Comparison of ENCODE assay signal across 8 cellular contexts in the genomic region with DNA sequence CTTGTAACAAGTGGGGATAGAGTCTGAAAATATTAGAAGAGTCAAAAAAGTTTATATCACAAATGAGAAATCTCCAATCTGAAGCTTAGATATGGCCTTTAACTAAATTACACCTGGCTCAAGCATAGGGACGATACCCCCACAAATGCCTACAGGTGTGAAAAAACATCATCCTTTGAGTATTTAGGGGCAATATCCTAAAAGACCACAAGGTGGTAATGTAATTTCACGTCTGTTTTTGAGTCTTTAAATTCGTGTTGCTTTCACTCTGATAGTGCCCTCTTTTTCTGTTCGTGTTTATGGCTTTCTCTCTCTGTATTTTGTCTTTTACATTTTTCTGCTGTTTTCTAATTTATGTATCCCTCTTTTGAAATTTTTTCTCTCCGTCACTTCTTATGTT.
DNase-seq lines count a peak whose midpoint lies in the region; ATAC-seq and TF ChIP-seq lines count a peak whose summit lies in the region.

No MANE protein-coding gene starts in this region.

- intact Hi-C loops in CD4-positive, alpha-beta T cell (cut with DNase I, micrococcal nuclease) = no loop called here
- intact Hi-C loops in gastrocnemius medialis (cut with DNase I; ENCODE audit: low total_unique reads) = no loop called here

- no peak overlapping the region for H3K4me3 Mint-ChIP-seq in CD4-positive, alpha-beta T cell

- DNase-seq in CD4-positive, alpha-beta T cell = no peak
- DNase-seq in GM20000 (ENCODE audit: low spot score) = peak; percentile 55
- DNase-seq in LoVo (ENCODE audit: low spot score) = peak; percentile 28
- DNase-seq in lung microvascular endothelial cell (ENCODE audit: low read depth in 2 of 2) = peak; percentile 17 to 44
- DNase-seq in gastrocnemius medialis = no peak
- no peak for DNase-seq in stimulated activated CD4-positive, alpha-beta T cell treated with anti-CD3 and anti-CD28 coated beads, Interleukin-12 subunit alpha, Interleukin-12 subunit beta, amount 100 ng/mL, for 4 hours
- DNase-seq in activated CD8-positive, alpha-beta memory T cell treated with anti-CD3 and anti-CD28 coated beads for 24 hours = no peak

- H3K9me3 ChIP-seq in CD4-positive, alpha-beta T cell (ENCODE audit: control insufficient read depth, low read length) = no peaks in the 10 kb centered on the region
- H3K9me3 ChIP-seq in gastrocnemius medialis = no peaks in the 10 kb centered on the region

- H3K36me3 ChIP-seq in gastrocnemius medialis = no peaks in the 10 kb centered on the region

- H3K27me3 ChIP-seq in CD4-positive, alpha-beta T cell (ENCODE audit: control insufficient read depth, insufficient read depth, low read length) = no peaks in the 10 kb centered on the region
- no peaks in the 10 kb centered on the region for H3K27me3 ChIP-seq in gastrocnemius medialis

- no peaks in the 10 kb centered on the region for H3K27me3 Mint-ChIP-seq in CD4-positive, alpha-beta T cell

- no peaks in the 10 kb centered on the region for H3K9me3 Mint-ChIP-seq in CD4-positive, alpha-beta T cell

- H3K4me3 ChIP-seq in gastrocnemius medialis = no peak overlapping the region

- in situ Hi-C loops in gastrocnemius medialis (cut with MboI; ENCODE audit: low sequenced_read_pairs in 4 of 4) = no loop called here

- H3K36me3 Mint-ChIP-seq in CD4-positive, alpha-beta T cell (ENCODE audit: low read depth) = no peaks in the 10 kb centered on the region

- POLR2A ChIA-PET in CD4-positive, alpha-beta T cell (lab: Charles Lee) = no interaction called here

- ATAC-seq in CD4-positive, alpha-beta T cell (ENCODE audit: poor library complexity) = no peak
- no peak for ATAC-seq in gastrocnemius medialis

- no peaks in the 10 kb centered on the region for H3K4me1 Mint-ChIP-seq in CD4-positive, alpha-beta T cell (ENCODE audit: low read depth)

- no peak overlapping the region for H3K27ac Mint-ChIP-seq in CD4-positive, alpha-beta T cell

- CTCF ChIA-PET in CD4-positive, alpha-beta T cell (lab: Charles Lee) = no interaction called here

- H3K27ac ChIP-seq in CD4-positive, alpha-beta T cell (ENCODE audit: low read depth, low read length) = no peak overlapping the region
- no peak overlapping the region for H3K27ac ChIP-seq in VCaP
- H3K27ac ChIP-seq in gastrocnemius medialis = no peak overlapping the region

- H3K4me1 ChIP-seq in gastrocnemius medialis = no peaks in the 10 kb centered on the region

- no peak for TF ChIP-seq POLR2A in gastrocnemius medialis (IDR thresholded peaks at IDR 0.05)

- TF ChIP-seq CTCF in CD4-positive, alpha-beta T cell (IDR thresholded peaks at IDR 0.05) = peak; percentile 29
- TF ChIP-seq CTCF in GM20000 (IDR thresholded peaks at IDR 0.05; ENCODE audit: extremely low read depth, missing control alignments) (no peak), VCaP (conservative IDR thresholded peaks at IDR 0.05) (peak; percentile 83), gastrocnemius medialis (IDR thresholded peaks at IDR 0.05 in 4 of 5, conservative IDR thresholded peaks at IDR 0.05 in 1 of 5) (peak in 1 of 5 experiments; percentile 19)

Comparison
In these comparisons a context has a peak if more than half of its experiments do, and no peak if none do; other contexts are left out.
1. DNase-seq: peak in GM20000 (single experiment), LoVo (single experiment) and lung microvascular endothelial cell (2 of 2); none in CD4-positive, alpha-beta T cell (0 of 10), gastrocnemius medialis (0 of 2), stimulated activated CD4-positive, alpha-beta T cell treated with anti-CD3 and anti-CD28 coated beads, Interleukin-12 subunit alpha, Interleukin-12 subunit beta, amount 100 ng/mL, for 4 hours (single experiment) and activated CD8-positive, alpha-beta memory T cell treated with anti-CD3 and anti-CD28 coated beads for 24 hours (single experiment).